ENCODE assay signal across 14 cellular contexts in genomic region chr3:14235003-14235876, GRCh38. TPM values are rescaled to one million over a fixed set of nuclear protein-coding genes. Genes with fewer than 3 reads are reported as not detected.
DNase-seq lines count a peak whose midpoint lies in the region; ATAC-seq and TF ChIP-seq lines count a peak whose summit lies in the region.
"Had no signal": no experiment of that assay in that cellular context is flagged by ENCODE, and none has a peak within 500 bp of the region (broad histone marks: within the 10 kb centered on the region; RNA-seq: fewer than 3 reads in every experiment).

No MANE protein-coding gene starts in this region.

- H3K36me3 ChIP-seq in breast epithelium (no peaks in the 10 kb centered on the region), mucosa of descending colon (ENCODE audit: low read depth) (no peaks in the 10 kb centered on the region)
- H3K36me3 ChIP-seq: uterus had no signal

- no peak overlapping the region for H3K4me3 ChIP-seq in breast epithelium
- H3K4me3 ChIP-seq in mucosa of descending colon = no peak overlapping the region
- H3K4me3 ChIP-seq: uterus had no signal

- DNase-seq in MCF 10A (ENCODE audit: unreplicated experiment) = peak; percentile 80
- DNase-seq in breast epithelium (ENCODE audit: low spot score in 2 of 2) = no peak
- DNase-seq in mucosa of descending colon = peak in 2 of 3 donors; percentile 60 to 79
- peak; percentile 43 for DNase-seq in ureter (ENCODE audit: low spot score)
- no peak for DNase-seq in NCI-H526 (lab: John Stamatoyannopoulos, UW)
- DNase-seq in GM20000 (ENCODE audit: low spot score) = no peak
- DNase-seq: activated CD4-positive, alpha-beta T cell treated with anti-CD3 and anti-CD28 coated beads, Interleukin-2, amount 50 U/mL, for 1 hour; Kasumi-1; NCI-H187 treated with DMSO at 0.1 percent for 48 hours; T-helper 2 cell had no signal

- H3K9me3 ChIP-seq in breast epithelium = peaks cover 0 to 7% of the 10 kb centered on the region in 2 donors
- H3K9me3 ChIP-seq in mucosa of descending colon = no peaks in the 10 kb centered on the region
- H3K9me3 ChIP-seq: uterus had no signal

- POLR2A ChIA-PET in MCF 10A (lab: Yijun Ruan, JAX) = interaction anchor here (0.6 to 2.0 kb wide), 9 partner anchors 11 to 93 kb away, joined by 3 to 13 read pairs (median 5); partner anchors contain the start of genes LSM3 and XPC

- peak overlapping the region; percentile 68 for H3K27ac Mint-ChIP-seq in MCF 10A (ENCODE audit: low read depth, unreplicated experiment)
- H3K27ac Mint-ChIP-seq: activated naive CD4-positive, alpha-beta T cell treated with anti-CD3 and anti-CD28 coated beads, Interleukin-2, amount 50 U/mL, for 24 hours had no signal

- intact Hi-C loops in MCF 10A (cut with micrococcal nuclease) = no loop called here
- intact Hi-C loops in breast epithelium (cut with DNase I; ENCODE audit: low total_unique reads) = no loop called here
- intact Hi-C loops in mucosa of descending colon (cut with DNase I, micrococcal nuclease) = no loop called here

- no peaks in the 10 kb centered on the region for H3K27me3 ChIP-seq in breast epithelium
- H3K27me3 ChIP-seq: uterus had no signal

- ATAC-seq in esophagus mucosa (peak; percentile 81), mucosa of descending colon (peak; percentile 84), HG02885 (IDR thresholded peaks at IDR 0.05; ENCODE audit: poor library complexity, unreplicated experiment) (no peak)

- BruUV-seq in MCF 10A (replicated peaks; lab: Mats Ljungman, UMichigan) = no TSS peak

- H3K9me3 Mint-ChIP-seq in MCF 10A (ENCODE audit: unreplicated experiment) = peaks cover 8% of the 10 kb centered on the region

- H3K27ac ChIP-seq in breast epithelium = peak overlapping the region in 1 of 2 donors; percentile 52
- H3K27ac ChIP-seq: uterus had no signal

- no peak for TF ChIP-seq CTCF in MCF 10A (IDR thresholded peaks at IDR 0.05; ENCODE audit: unreplicated experiment)
- no peak for TF ChIP-seq CTCF in breast epithelium (IDR thresholded peaks at IDR 0.05)
- TF ChIP-seq CTCF in mucosa of descending colon (IDR thresholded peaks at IDR 0.05) = no peak
- no peak for TF ChIP-seq CTCF in GM20000 (IDR thresholded peaks at IDR 0.05; ENCODE audit: extremely low read depth, missing control alignments)

- H3K4me1 ChIP-seq in breast epithelium = no peaks in the 10 kb centered on the region
- H3K4me1 ChIP-seq in mucosa of descending colon (ENCODE audit: low read depth) = peaks cover 5% of the 10 kb centered on the region
- H3K4me1 ChIP-seq: uterus had no signal

- no peak overlapping the region for H3K4me3 Mint-ChIP-seq in MCF 10A (ENCODE audit: unreplicated experiment)
- H3K4me3 Mint-ChIP-seq: activated naive CD4-positive, alpha-beta T cell treated with anti-CD3 and anti-CD28 coated beads, Interleukin-2, amount 50 U/mL, for 24 hours had no signal

- TF ChIP-seq POLR2A in breast epithelium (IDR thresholded peaks at IDR 0.05) = no peak

- H3K27me3 Mint-ChIP-seq in MCF 10A (ENCODE audit: insufficient read depth, unreplicated experiment) = no peaks in the 10 kb centered on the region

- H3K36me3 Mint-ChIP-seq in MCF 10A (ENCODE audit: insufficient read depth, unreplicated experiment) = no peaks in the 10 kb centered on the region

- CTCF ChIA-PET in MCF 10A (lab: Yijun Ruan, JAX) = interaction anchor here (0.6 to 3.1 kb wide), 4 partner anchors 26 to 1579 kb away, joined by 3 to 21 read pairs (median 4); no protein-coding TSS in a partner anchor

- H3K4me1 Mint-ChIP-seq in MCF 10A (ENCODE audit: insufficient read depth, unreplicated experiment) = peaks cover 15% of the 10 kb centered on the region

RNA-seq across cellular contexts. Expression of gene LSM3, which starts 56.6 kb away (rescaled TPM):
- total RNA-seq in MCF 10A (2022) (10.2 and 12.9 TPM in 2 replicates), breast epithelium (10 to 100 TPM; 10.5 to 11.5 (median 11.5) TPM), esophagus mucosa (10.3 TPM), mucosa of descending colon (10 to 100 TPM in 1 of 3 donors, 1 to 10 TPM in 2; 8.3 to 13.1 (median 9.8) TPM), ureter (11.4 TPM)

RNA-seq across cellular contexts. Expression of gene XPC, which starts 56.8 kb away (rescaled TPM):
- total RNA-seq in MCF 10A (2022) = 73.3 and 83.6 TPM in 2 replicates
- 10 to 100 TPM; 57.4 to 74.2 (median 61.3) TPM for total RNA-seq in breast epithelium
- total RNA-seq in esophagus mucosa = 13.4 TPM
- total RNA-seq in mucosa of descending colon = 10 to 100 TPM; 22.4 to 30.6 (median 26.9) TPM
- 55.6 TPM for total RNA-seq in ureter

Comparison
In these comparisons a context has a peak if more than half of its experiments do, and no peak if none do; other contexts are left out.
1. DNase-seq: peak in MCF 10A (single experiment), mucosa of descending colon (2 of 3) and ureter (single experiment); none in breast epithelium (0 of 2), NCI-H526 (0 of 2) and GM20000 (single experiment).